Comparison of ENCODE assay signal across 8 cellular contexts in the genomic region with DNA sequence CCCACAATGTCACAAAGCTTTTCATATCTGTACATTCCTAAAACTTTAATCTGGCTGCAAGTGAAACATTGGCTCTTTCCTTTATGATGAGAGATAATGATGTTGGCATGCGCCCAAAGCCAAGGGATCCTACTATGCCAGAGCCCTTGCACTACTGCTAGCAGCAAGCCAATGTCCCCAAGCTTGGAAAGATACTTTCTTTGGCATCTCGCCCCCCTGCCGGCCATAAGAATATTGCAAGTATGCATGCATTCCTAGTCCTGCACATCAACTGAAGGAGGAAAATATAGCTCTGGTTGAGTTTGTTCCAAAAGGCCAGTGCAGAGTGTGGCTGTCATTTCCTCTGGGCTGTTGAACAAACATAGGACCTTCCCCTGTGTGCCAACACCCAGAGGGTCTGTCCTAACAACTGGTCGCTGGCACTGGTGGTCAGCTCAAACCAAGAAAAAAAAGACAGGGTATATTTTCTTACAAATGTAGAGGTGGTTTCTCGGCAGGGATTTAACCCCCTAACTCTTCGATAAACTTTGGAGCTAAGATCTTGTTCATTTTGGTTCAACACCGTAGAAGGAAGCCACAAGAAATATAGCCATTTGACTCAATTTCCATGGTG. TPM values are rescaled to one million over a fixed set of nuclear protein-coding genes. Genes with fewer than 3 reads are reported as not detected.
DNase-seq lines count a peak whose midpoint lies in the region; ATAC-seq, FAIRE-seq and TF ChIP-seq lines count a peak whose summit lies in the region.

No MANE protein-coding gene starts in this region.

- no peak overlapping the region for H3K23ac ChIP-seq in mesendoderm (ENCODE audit: low read length)

- H3K4me3 Mint-ChIP-seq in Caco-2 (ENCODE audit: unreplicated experiment) (no peak overlapping the region), GM23338 (no peak overlapping the region)

- H3K27ac Mint-ChIP-seq in Caco-2 (ENCODE audit: unreplicated experiment), result no peak overlapping the region
- no peak overlapping the region for H3K27ac Mint-ChIP-seq in GM23338

- no TSS peak for BruUV-seq in Caco-2 (replicated peaks; lab: Mats Ljungman, UMichigan)

- H2BK5ac ChIP-seq in mesendoderm (ENCODE audit: low read length), result no peak overlapping the region

- no peak overlapping the region for H3K4me2 ChIP-seq in GM23338
- H3K4me2 ChIP-seq in mesendoderm (ENCODE audit: low read length), result no peak overlapping the region

- WGBS in mesendoderm (ENCODE audit: extremely low coverage, insufficient coverage, low lambda C conversion rate), result no CpG with 5 or more reads among the region's 7 CpGs

- H3K27me3 Mint-ChIP-seq in Caco-2 (ENCODE audit: insufficient read depth, unreplicated experiment) (no peaks in the 10 kb centered on the region), GM23338 (ENCODE audit: insufficient read depth, low read depth, poor library complexity) (no peaks in the 10 kb centered on the region)

- H3F3A ChIP-seq in GM23338 (replicated peaks; ENCODE audit: low read depth), result no peaks in the 10 kb centered on the region

- H3K56ac ChIP-seq in mesendoderm (ENCODE audit: low read length), result no peak overlapping the region

- no peaks in the 10 kb centered on the region for H3K36me3 Mint-ChIP-seq in Caco-2 (ENCODE audit: insufficient read depth, unreplicated experiment)
- H3K36me3 Mint-ChIP-seq in GM23338 (ENCODE audit: low read depth), result no peaks in the 10 kb centered on the region

- H3K36me3 ChIP-seq in Caco-2 (ENCODE audit: control insufficient read depth, insufficient read depth, low read length) (no peaks in the 10 kb centered on the region), GM23338 (ENCODE audit: insufficient read depth) (no peaks in the 10 kb centered on the region), SJSA1 (no peaks in the 10 kb centered on the region), bronchial epithelial cell (ENCODE audit: control insufficient read depth, insufficient read depth, low read length) (no peaks in the 10 kb centered on the region), mesendoderm (ENCODE audit: control insufficient read depth, insufficient read depth, low read length) (no peaks in the 10 kb centered on the region)

- intact Hi-C loops in Caco-2 (cut with micrococcal nuclease; ENCODE audit: unreplicated experiment), result loop anchor here (1.0 to 10.0 kb wide), 5 partner anchors 23 to 329 kb away; no protein-coding TSS in a partner anchor

- POLR2A ChIA-PET in Caco-2 (lab: Charles Lee), result no interaction called here

- ATAC-seq in GM23338 (no peak), GM19351 (IDR thresholded peaks at IDR 0.05; ENCODE audit: unreplicated experiment) (no peak), GM18909 (IDR thresholded peaks at IDR 0.05; ENCODE audit: poor library complexity, unreplicated experiment) (no peak)

- H2BK120ac ChIP-seq in mesendoderm (ENCODE audit: low read depth, low read length), result no peak overlapping the region

- no peak overlapping the region for H2AK5ac ChIP-seq in mesendoderm (ENCODE audit: low read length)

- no peak overlapping the region for H2BK15ac ChIP-seq in mesendoderm (replicated peaks; ENCODE audit: low read depth)

- no peaks in the 10 kb centered on the region for H4K20me1 ChIP-seq in GM23338 (replicated peaks; ENCODE audit: insufficient read depth)

- FAIRE-seq in bronchial epithelial cell (lab: Jason Lieb, UNC) (no peak), frontal cortex (lab: Jason Lieb, UNC) (no peak)

- no peak overlapping the region for H3K27ac ChIP-seq in GM23338 (ENCODE audit: low read depth)
- H3K27ac ChIP-seq in SJSA1, result no peak overlapping the region
- no peak overlapping the region for H3K27ac ChIP-seq in mesendoderm (ENCODE audit: low read depth, low read length)

- H3K4ac ChIP-seq in mesendoderm (ENCODE audit: low read depth, low read length), result no peak overlapping the region

- no peaks in the 10 kb centered on the region for H3K9me2 ChIP-seq in GM23338 (ENCODE audit: insufficient read depth)

- H3K4me1 ChIP-seq in Caco-2, result no peaks in the 10 kb centered on the region
- H3K4me1 ChIP-seq in GM23338 (ENCODE audit: insufficient read depth), result no peaks in the 10 kb centered on the region
- H3K4me1 ChIP-seq in SJSA1 (replicated peaks), result peaks cover 18% of the 10 kb centered on the region
- H3K4me1 ChIP-seq in mesendoderm (ENCODE audit: control insufficient read depth, low read depth, low read length), result peaks cover 5% of the 10 kb centered on the region

- H4K5ac ChIP-seq in mesendoderm (ENCODE audit: low read length), result no peak overlapping the region

- H4K8ac ChIP-seq in mesendoderm (ENCODE audit: low read depth, low read length), result no peak overlapping the region

- DNase-seq in Caco-2 (peak; percentile 66 to 78), GM23338 (ENCODE audit: low spot score) (peak; percentile 57), SJSA1 (ENCODE audit: low read depth in 1 of 2, low spot score in 2 of 2) (peak; percentile 40 to 67), bronchial epithelial cell (ENCODE audit: low read depth) (no peak), mesendoderm (peak; percentile 42), frontal cortex (ENCODE audit: low spot score in 2 of 2) (no peak)

- H3K4me3 ChIP-seq in Caco-2 (ENCODE audit: low read depth, low read length) (no peak overlapping the region), GM23338 (no peak overlapping the region), SJSA1 (no peak overlapping the region), bronchial epithelial cell (ENCODE audit: low read depth, low read length) (no peak overlapping the region), mesendoderm (ENCODE audit: low read length) (no peak overlapping the region)

- H3K9me3 ChIP-seq in Caco-2 (no peaks in the 10 kb centered on the region), SJSA1 (replicated peaks) (no peaks in the 10 kb centered on the region)

- no peak overlapping the region for H3K9ac ChIP-seq in mesendoderm (ENCODE audit: low read length)

- H3K27me3 ChIP-seq in Caco-2 (replicated peaks; ENCODE audit: control insufficient read depth, insufficient read depth, low read length), result no peaks in the 10 kb centered on the region
- no peaks in the 10 kb centered on the region for H3K27me3 ChIP-seq in GM23338 (ENCODE audit: insufficient read depth)
- no peaks in the 10 kb centered on the region for H3K27me3 ChIP-seq in SJSA1 (replicated peaks)
- H3K27me3 ChIP-seq in bronchial epithelial cell (ENCODE audit: control insufficient read depth, insufficient read depth, low read length), result no peaks in the 10 kb centered on the region
- H3K27me3 ChIP-seq in mesendoderm (ENCODE audit: insufficient read depth, low read length, poor library complexity), result no peaks in the 10 kb centered on the region

- no peaks in the 10 kb centered on the region for H3K79me1 ChIP-seq in mesendoderm (ENCODE audit: low read length)

- H3K18ac ChIP-seq in mesendoderm (ENCODE audit: low read length), result no peak overlapping the region

- peak; percentile 68 to 73 for TF ChIP-seq CTCF in Caco-2 (IDR thresholded peaks at IDR 0.05; ENCODE audit: insufficient read depth in 1 of 2, low read depth in 1 of 2, low read length in 1 of 2, severe bottlenecking in 1 of 2, unreplicated experiment in 1 of 2)
- TF ChIP-seq CTCF in GM23338 (conservative IDR thresholded peaks at IDR 0.05; ENCODE audit: low read depth in 2 of 2), result peak; percentile 42 to 45
- peak; percentile 54 for TF ChIP-seq CTCF in bronchial epithelial cell (IDR thresholded peaks at IDR 0.05; ENCODE audit: insufficient read depth, low read length, severe bottlenecking)

- H3K79me2 ChIP-seq in GM23338 (replicated peaks; ENCODE audit: insufficient read depth), result no peaks in the 10 kb centered on the region
- H3K79me2 ChIP-seq in mesendoderm (ENCODE audit: control insufficient read depth, insufficient read depth, low read length), result no peaks in the 10 kb centered on the region

- CTCF ChIA-PET in Caco-2 (lab: Charles Lee), result interaction anchor here (0.6 to 2.8 kb wide), 18 partner anchors 9 to 316 kb away, joined by 3 to 51 read pairs (median 4); a partner anchor contains a TSS

- H3K4me1 Mint-ChIP-seq in Caco-2 (ENCODE audit: low read depth, unreplicated experiment) (peaks cover 23% of the 10 kb centered on the region), GM23338 (peaks cover 8% of the 10 kb centered on the region)

- H2AFZ ChIP-seq in GM23338, result no peak overlapping the region

- H3K9me3 Mint-ChIP-seq in Caco-2 (ENCODE audit: unreplicated experiment) (no peaks in the 10 kb centered on the region), GM23338 (no peaks in the 10 kb centered on the region)

TF ChIP-seq in GM23338, 12 proteins besides CTCF, POLR2A, EP300 and RAD21 (continues in another document):
- TF ChIP-seq, protein P1, sequence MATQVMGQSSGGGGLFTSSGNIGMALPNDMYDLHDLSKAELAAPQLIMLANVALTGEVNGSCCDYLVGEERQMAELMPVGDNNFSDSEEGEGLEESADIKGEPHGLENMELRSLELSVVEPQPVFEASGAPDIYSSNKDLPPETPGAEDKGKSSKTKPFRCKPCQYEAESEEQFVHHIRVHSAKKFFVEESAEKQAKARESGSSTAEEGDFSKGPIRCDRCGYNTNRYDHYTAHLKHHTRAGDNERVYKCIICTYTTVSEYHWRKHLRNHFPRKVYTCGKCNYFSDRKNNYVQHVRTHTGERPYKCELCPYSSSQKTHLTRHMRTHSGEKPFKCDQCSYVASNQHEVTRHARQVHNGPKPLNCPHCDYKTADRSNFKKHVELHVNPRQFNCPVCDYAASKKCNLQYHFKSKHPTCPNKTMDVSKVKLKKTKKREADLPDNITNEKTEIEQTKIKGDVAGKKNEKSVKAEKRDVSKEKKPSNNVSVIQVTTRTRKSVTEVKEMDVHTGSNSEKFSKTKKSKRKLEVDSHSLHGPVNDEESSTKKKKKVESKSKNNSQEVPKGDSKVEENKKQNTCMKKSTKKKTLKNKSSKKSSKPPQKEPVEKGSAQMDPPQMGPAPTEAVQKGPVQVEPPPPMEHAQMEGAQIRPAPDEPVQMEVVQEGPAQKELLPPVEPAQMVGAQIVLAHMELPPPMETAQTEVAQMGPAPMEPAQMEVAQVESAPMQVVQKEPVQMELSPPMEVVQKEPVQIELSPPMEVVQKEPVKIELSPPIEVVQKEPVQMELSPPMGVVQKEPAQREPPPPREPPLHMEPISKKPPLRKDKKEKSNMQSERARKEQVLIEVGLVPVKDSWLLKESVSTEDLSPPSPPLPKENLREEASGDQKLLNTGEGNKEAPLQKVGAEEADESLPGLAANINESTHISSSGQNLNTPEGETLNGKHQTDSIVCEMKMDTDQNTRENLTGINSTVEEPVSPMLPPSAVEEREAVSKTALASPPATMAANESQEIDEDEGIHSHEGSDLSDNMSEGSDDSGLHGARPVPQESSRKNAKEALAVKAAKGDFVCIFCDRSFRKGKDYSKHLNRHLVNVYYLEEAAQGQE (IDR thresholded peaks at IDR 0.05; ENCODE audit: unreplicated experiment), result no peak
- TF ChIP-seq ZNF331 (CRISPR knock-in tag; IDR thresholded peaks at IDR 0.05; ENCODE audit: low read depth), result no peak

RNA-seq across cellular contexts. Expression of a gene that starts 41.5 kb away (rescaled TPM):
- total RNA-seq in Caco-2 (2022) (25.8 and 36.6 TPM in 2 replicates), bronchial epithelial cell (12.1 and 30.5 TPM in 2 replicates), frontal cortex (65.6 TPM)
- total RNA-seq in GM23338 (2014; rRNA removed; shearing (Covaris generic)), result 2.0 and 3.2 TPM in 2 replicates
- 0.68 and 0.87 TPM in 2 replicates for polyA plus RNA-seq in GM23338 (2016; fragmentation: Nextera tagmentation; extraction: Ambion mirVana)
- total RNA-seq in SJSA1 (2014; rRNA removed; shearing (Covaris generic)), result 0.32 TPM in 1 of 2 replicates, not detected in the other
- polyA plus RNA-seq in mesendoderm (2013, experiment 1 of 2), result 0.37 TPM
- 0.38 TPM for polyA plus RNA-seq in mesendoderm (2013, experiment 2 of 2)

Comparison
In these comparisons a context has a peak if more than half of its experiments do, and no peak if none do; other contexts are left out.
1. DNase-seq: peak in Caco-2 (2 of 2), GM23338 (single experiment), SJSA1 (2 of 2) and mesendoderm (single experiment); none in bronchial epithelial cell (single experiment) and frontal cortex (0 of 2).
2. Peak in every context shown above with its lines, with median percentiles within 50 percentile points of each other: CTCF ChIP-seq.